1 cellular context compared by ENCODE assay signal in genomic region chrX:1466232-1466661, GRCh38.
TF ChIP-seq lines count a peak whose summit lies in the region.

No MANE protein-coding gene starts in this region.

TF ChIP-seq in WTC11, 78 proteins besides CTCF, POLR2A, EP300 and RAD21 (continued from another document):
- no peak for TF ChIP-seq ZNF232 (CRISPR knock-in tag; IDR thresholded peaks at IDR 0.05)
- TF ChIP-seq ZNF423 (CRISPR knock-in tag; IDR thresholded peaks at IDR 0.05) = no peak
- no peak for TF ChIP-seq NR2C2 (CRISPR knock-in tag; IDR thresholded peaks at IDR 0.05)
- no peak for TF ChIP-seq JAZF1 (CRISPR knock-in tag; IDR thresholded peaks at IDR 0.05)
- no peak for TF ChIP-seq GABPB1 (CRISPR knock-in tag; IDR thresholded peaks at IDR 0.05)
- TF ChIP-seq PRDM15 (CRISPR knock-in tag; IDR thresholded peaks at IDR 0.05) = no peak
- TF ChIP-seq KAT7 (CRISPR knock-in tag; IDR thresholded peaks at IDR 0.05; ENCODE audit: borderline replicate concordance) = no peak
- TF ChIP-seq CBFB (CRISPR knock-in tag; IDR thresholded peaks at IDR 0.05; ENCODE audit: low read depth) = no peak
- TF ChIP-seq AFF4 (CRISPR knock-in tag; IDR thresholded peaks at IDR 0.05; ENCODE audit: borderline replicate concordance) = no peak
- TF ChIP-seq ZSCAN18 (CRISPR knock-in tag; IDR thresholded peaks at IDR 0.05) = no peak
